ENCODE assay signal across 8 cellular contexts in genomic region chr11:107591446-107592236, GRCh38. TPM values are rescaled to one million over a fixed set of nuclear protein-coding genes. Genes with fewer than 3 reads are reported as not detected.
DNase-seq lines count a peak whose midpoint lies in the region; ATAC-seq and TF ChIP-seq lines count a peak whose summit lies in the region.

No MANE protein-coding gene starts in this region.

- H3K9me3 ChIP-seq in BLaER1, result no peaks in the 10 kb centered on the region
- no peaks in the 10 kb centered on the region for H3K9me3 ChIP-seq in right atrium auricular region

- DNase-seq in KBM-7 (peak; percentile 23), right atrium auricular region (ENCODE audit: low spot score) (no peak), sciatic nerve (ENCODE audit: low spot score) (no peak)
- peak; percentile 23 for DNase-seq in activated naive CD4-positive, alpha-beta T cell treated with anti-CD3 and anti-CD28 coated beads, Interleukin-2, amount 10 ng/mL, durations not matched to agents 7 days and 5 days

- H4K20me1 ChIP-seq in BLaER1, result no peaks in the 10 kb centered on the region

- H3K27me3 Mint-ChIP-seq in activated naive CD4-positive, alpha-beta T cell treated with anti-CD3 and anti-CD28 coated beads, Interleukin-2, amount 10 ng/mL, durations not matched to agents 7 days and 5 days, result peaks cover 68% of the 10 kb centered on the region

- H3K4me3 Mint-ChIP-seq in activated naive CD4-positive, alpha-beta T cell treated with anti-CD3 and anti-CD28 coated beads, Interleukin-2, amount 10 ng/mL, durations not matched to agents 7 days and 5 days, result peak overlapping the region; percentile 65

- peaks cover 32% of the 10 kb centered on the region for H3K27me3 ChIP-seq in BLaER1
- H3K27me3 ChIP-seq in right atrium auricular region, result no peaks in the 10 kb centered on the region

- TF ChIP-seq CTCF in right atrium auricular region (IDR thresholded peaks at IDR 0.05), result no peak

- H3K27ac ChIP-seq in BLaER1, result no peak overlapping the region
- peak overlapping the region; percentile 21 to 28 for H3K27ac ChIP-seq in right atrium auricular region

- CTCF ChIA-PET in activated naive CD4-positive, alpha-beta T cell treated with anti-CD3 and anti-CD28 coated beads, Interleukin-2, amount 10 ng/mL, durations not matched to agents 7 days and 5 days (lab: Charles Lee), result interaction anchor here (0.8 to 2.1 kb wide), 4 partner anchors 10 to 97 kb away, joined by 3 to 10 read pairs (median 3); no protein-coding TSS in a partner anchor

- no peak overlapping the region for H3K27ac Mint-ChIP-seq in activated naive CD4-positive, alpha-beta T cell treated with anti-CD3 and anti-CD28 coated beads, Interleukin-2, amount 10 ng/mL, durations not matched to agents 7 days and 5 days

- H3K9ac ChIP-seq in BLaER1, result peak overlapping the region; percentile 71

- ATAC-seq in GM19463 (IDR thresholded peaks at IDR 0.05; ENCODE audit: unreplicated experiment) (peak; percentile 31), sciatic nerve (peak; percentile 53), GM21367 (IDR thresholded peaks at IDR 0.05; ENCODE audit: unreplicated experiment) (no peak), GM18858 (IDR thresholded peaks at IDR 0.05; ENCODE audit: unreplicated experiment) (no peak)

- H3K4me1 ChIP-seq in BLaER1, result peaks cover 11% of the 10 kb centered on the region
- peaks cover 0 to 21% of the 10 kb centered on the region in 2 donors for H3K4me1 ChIP-seq in right atrium auricular region

- no peaks in the 10 kb centered on the region for H3K9me3 Mint-ChIP-seq in activated naive CD4-positive, alpha-beta T cell treated with anti-CD3 and anti-CD28 coated beads, Interleukin-2, amount 10 ng/mL, durations not matched to agents 7 days and 5 days

- peaks cover 18% of the 10 kb centered on the region for H3K4me1 Mint-ChIP-seq in activated naive CD4-positive, alpha-beta T cell treated with anti-CD3 and anti-CD28 coated beads, Interleukin-2, amount 10 ng/mL, durations not matched to agents 7 days and 5 days

- in situ Hi-C loops in KBM-7 (cut with MboI; ENCODE audit: low pct_unique_long_range_greater_than_20kb, low sequenced_read_pairs), result loop anchor here (25.0 kb wide), 1 partner anchor 96 kb away; no protein-coding TSS in a partner anchor

- no peaks in the 10 kb centered on the region for H3K36me3 Mint-ChIP-seq in activated naive CD4-positive, alpha-beta T cell treated with anti-CD3 and anti-CD28 coated beads, Interleukin-2, amount 10 ng/mL, durations not matched to agents 7 days and 5 days

- intact Hi-C loops in sciatic nerve (cut with DNase I), result no loop called here

- H3K4me2 ChIP-seq in BLaER1, result peak overlapping the region; percentile 99

- H3K36me3 ChIP-seq in BLaER1, result no peaks in the 10 kb centered on the region
- H3K36me3 ChIP-seq in right atrium auricular region, result no peaks in the 10 kb centered on the region

- peak overlapping the region; percentile 75 for H3K4me3 ChIP-seq in BLaER1
- H3K4me3 ChIP-seq in right atrium auricular region, result peak overlapping the region; percentile 63 to 71

RNA-seq across cellular contexts. Expression of gene ELMOD1, which starts 0.7 kb away (rescaled TPM):
- total RNA-seq in right atrium auricular region (10 to 100 TPM in 1 of 2 donors, 1 to 10 TPM in 1; 4.2 to 10.4 TPM), sciatic nerve (0.36 TPM)

RNA-seq across cellular contexts. Expression of gene ALKBH8, which starts 26.1 kb away (rescaled TPM):
- total RNA-seq in right atrium auricular region, result 1 to 10 TPM; 3.4 to 4.9 TPM
- 11.6 TPM for total RNA-seq in sciatic nerve

Comparison
In these comparisons a context has a peak if more than half of its experiments do, and no peak if none do; other contexts are left out.
1. ATAC-seq: peak in GM19463 (single experiment) and sciatic nerve (single experiment); none in GM21367 (single experiment) and GM18858 (single experiment).
2. DNase-seq: peak in KBM-7 (single experiment) and activated naive CD4-positive, alpha-beta T cell treated with anti-CD3 and anti-CD28 coated beads, Interleukin-2, amount 10 ng/mL, durations not matched to agents 7 days and 5 days (single experiment); none in right atrium auricular region (single experiment) and sciatic nerve (single experiment).